Comparison of ENCODE assay signal across 8 cellular contexts in the genomic region with DNA sequence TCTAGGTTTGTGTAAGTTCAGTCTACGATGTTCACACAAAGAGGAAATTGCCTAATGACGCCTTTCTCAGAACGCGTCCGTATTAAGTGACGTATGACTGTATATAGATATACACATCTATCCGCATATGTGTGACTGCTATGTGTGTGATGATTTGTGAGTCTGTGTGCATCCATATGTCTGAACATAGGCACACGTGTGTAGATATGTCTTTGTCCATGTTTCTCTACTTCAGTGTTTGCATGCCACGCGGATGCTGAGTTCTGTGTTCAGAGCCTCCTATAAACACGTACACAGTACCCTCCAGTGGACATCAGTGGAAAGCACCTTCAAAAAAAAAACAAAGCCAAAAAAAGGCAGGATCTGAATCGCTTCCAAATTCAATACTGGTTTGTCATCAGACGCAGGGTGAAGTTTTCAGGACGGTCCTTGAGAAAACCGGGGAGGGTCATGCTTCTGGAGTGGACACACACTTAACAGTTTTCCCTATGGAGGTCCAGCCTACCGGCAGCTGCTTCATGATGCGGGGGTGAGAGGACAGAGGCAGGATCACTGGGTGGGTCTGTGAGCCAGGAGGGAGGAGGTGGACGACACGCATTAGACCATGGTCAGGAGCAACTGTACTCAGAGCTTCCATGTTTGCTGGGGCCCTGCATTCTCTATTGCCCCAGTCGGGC. TPM values are rescaled to one million over a fixed set of nuclear protein-coding genes. Genes with fewer than 3 reads are reported as not detected.
DNase-seq lines count a peak whose midpoint lies in the region; ATAC-seq and TF ChIP-seq lines count a peak whose summit lies in the region.

No MANE protein-coding gene starts in this region.

- H3K79me2 ChIP-seq in MM.1S (ENCODE audit: low read length), result no peaks in the 10 kb centered on the region

- peaks cover 2% of the 10 kb centered on the region for H3K36me3 Mint-ChIP-seq in central memory CD8-positive, alpha-beta T cell (ENCODE audit: insufficient read depth)

- no peak overlapping the region for H3K27ac Mint-ChIP-seq in central memory CD8-positive, alpha-beta T cell (ENCODE audit: low read depth)

- H3K4me1 ChIP-seq in MM.1S (ENCODE audit: low read length) (no peaks in the 10 kb centered on the region), RWPE2 (ENCODE audit: insufficient read depth, poor library complexity, severe bottlenecking) (no peaks in the 10 kb centered on the region), testis (no peaks in the 10 kb centered on the region)

- H3K27ac ChIP-seq in MM.1S (ENCODE audit: low read length), result no peak overlapping the region
- no peak overlapping the region for H3K27ac ChIP-seq in RWPE2 (ENCODE audit: poor library complexity, severe bottlenecking)
- no peak overlapping the region for H3K27ac ChIP-seq in testis

- DNase-seq in DMS 273 (lab: John Stamatoyannopoulos, UW; ENCODE audit: unreplicated experiment) (peak; percentile 79), MM.1S (peak; percentile 57), RWPE2 (ENCODE audit: low spot score) (no peak), left colon (peak in 1 of 2 donors; percentile 34), testis (peak; percentile 61)
- DNase-seq in central memory CD8-positive, alpha-beta T cell (ENCODE audit: low spot score in 2 of 2), result no peak

- no peaks in the 10 kb centered on the region for H3K9me3 Mint-ChIP-seq in central memory CD8-positive, alpha-beta T cell

- WGBS in testis, 2 donors, result 54 to 62% methylated on average over 19 to 20 of the region's 20 CpGs

- no peaks in the 10 kb centered on the region for H3K9me2 ChIP-seq in MM.1S (replicated peaks; ENCODE audit: insufficient read depth, low read length)

- H3K4me3 ChIP-seq in MM.1S (ENCODE audit: low read length) (no peak overlapping the region), RWPE2 (ENCODE audit: severe bottlenecking) (no peak overlapping the region), testis (no peak overlapping the region)

- TF ChIP-seq CTCF in MM.1S (IDR thresholded peaks at IDR 0.05; ENCODE audit: low read length) (peak; percentile 56), RWPE2 (IDR thresholded peaks at IDR 0.05; ENCODE audit: poor library complexity, severe bottlenecking) (peak; percentile 79), testis (IDR thresholded peaks at IDR 0.05) (peak in 2 of 3 experiments; percentile 42 to 58)

- no peaks in the 10 kb centered on the region for H4K20me1 ChIP-seq in MM.1S (ENCODE audit: insufficient read depth, low read length)

- peak; percentile 54 for ATAC-seq in GM19467 (IDR thresholded peaks at IDR 0.05; ENCODE audit: unreplicated experiment)
- peak; percentile 66 for ATAC-seq in RWPE2 (ENCODE audit: low read depth)
- ATAC-seq in central memory CD8-positive, alpha-beta T cell (replicated peaks; ENCODE audit: extremely low read depth, poor library complexity, severe bottlenecking), result peak; percentile 19
- peak; percentile 81 for ATAC-seq in left colon
- ATAC-seq in GM21619 (IDR thresholded peaks at IDR 0.05; ENCODE audit: unreplicated experiment), result no peak

- intact Hi-C loops in left colon (cut with DNase I, micrococcal nuclease) (loop anchor here in 1 of 2 donors (10.0 kb wide), 2 partner anchors 278 to 458 kb away; partner anchors contain the start of gene SLC25A51), testis (cut with DNase I; ENCODE audit: low total_unique reads) (no loop called here)

- no peaks in the 10 kb centered on the region for H3F3A ChIP-seq in MM.1S (ENCODE audit: insufficient read depth, low read length)

- H3K4me2 ChIP-seq in MM.1S (ENCODE audit: low read depth, low read length), result no peak overlapping the region

- no peaks in the 10 kb centered on the region for H3K4me1 Mint-ChIP-seq in central memory CD8-positive, alpha-beta T cell

- H3K9ac ChIP-seq in MM.1S (ENCODE audit: low read length), result no peak overlapping the region

- H3K27me3 Mint-ChIP-seq in central memory CD8-positive, alpha-beta T cell, result peaks cover 34% of the 10 kb centered on the region

- H3K9me3 ChIP-seq in MM.1S (replicated peaks; ENCODE audit: insufficient read depth, low read length) (no peaks in the 10 kb centered on the region), RWPE2 (ENCODE audit: severe bottlenecking) (no peaks in the 10 kb centered on the region), testis (no peaks in the 10 kb centered on the region)

- H3K27me3 ChIP-seq in MM.1S (replicated peaks; ENCODE audit: insufficient read depth, low read length) (no peaks in the 10 kb centered on the region), RWPE2 (ENCODE audit: insufficient read depth, poor library complexity, severe bottlenecking) (no peaks in the 10 kb centered on the region), testis (no peaks in the 10 kb centered on the region)

- no peak overlapping the region for H3K4me3 Mint-ChIP-seq in central memory CD8-positive, alpha-beta T cell

- TF ChIP-seq POLR2A in testis (IDR thresholded peaks at IDR 0.05), result no peak

- H3K36me3 ChIP-seq in MM.1S (replicated peaks; ENCODE audit: insufficient read depth, low read length) (no peaks in the 10 kb centered on the region), RWPE2 (ENCODE audit: low read depth) (no peaks in the 10 kb centered on the region), testis (ENCODE audit: low read depth, missing control alignments) (no peaks in the 10 kb centered on the region)

- H2AFZ ChIP-seq in MM.1S (ENCODE audit: low read length), result no peak overlapping the region

RNA-seq across cellular contexts. Expression of gene ALDH1B1, which starts 29.5 kb away (rescaled TPM):
- 10 to 100 TPM; 34.7 to 53.9 TPM for total RNA-seq in left colon
- 10 to 100 TPM; 42.4 to 71.7 TPM for total RNA-seq in testis
- polyA plus RNA-seq in testis (ENCODE audit: insufficient read depth, low read depth, low replicate concordance), result 42.2 TPM

Comparison
In these comparisons a context has a peak if more than half of its experiments do, and no peak if none do; other contexts are left out.
1. DNase-seq: peak in DMS 273 (single experiment), MM.1S (single experiment) and testis (single experiment); none in RWPE2 (single experiment) and central memory CD8-positive, alpha-beta T cell (0 of 2).
2. Peak in every context shown above with its lines, with median percentiles within 50 percentile points of each other: CTCF ChIP-seq.